Comparison of ENCODE assay signal across 13 cellular contexts in the genomic region with DNA sequence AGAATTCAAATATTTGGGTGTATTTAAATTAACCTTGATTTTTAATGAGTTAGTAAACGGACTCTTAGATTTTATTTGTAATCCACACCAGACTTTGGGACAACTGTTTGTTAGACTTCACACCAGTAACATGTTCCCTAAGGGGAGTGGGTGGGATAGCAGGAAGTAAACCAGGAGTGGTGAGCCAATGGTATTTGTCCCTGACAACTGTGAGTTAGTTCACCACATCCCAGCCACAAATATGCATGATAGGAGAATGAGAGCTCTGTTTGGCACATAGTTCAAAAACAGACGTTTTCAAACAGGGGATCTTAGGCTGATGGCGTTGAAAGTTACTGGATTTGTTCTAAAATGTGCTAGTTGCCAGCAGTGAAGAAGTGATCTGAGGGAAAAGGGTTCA. TPM values are rescaled to one million over a fixed set of nuclear protein-coding genes. Genes with fewer than 3 reads are reported as not detected.
DNase-seq lines count a peak whose midpoint lies in the region; ATAC-seq and TF ChIP-seq lines count a peak whose summit lies in the region.
"Had no signal": no experiment of that assay in that cellular context is flagged by ENCODE, and none has a peak within 500 bp of the region (broad histone marks: within the 10 kb centered on the region; RNA-seq: fewer than 3 reads in every experiment).

No MANE protein-coding gene starts in this region.

- TF ChIP-seq CTCF in RWPE2 (IDR thresholded peaks at IDR 0.05; ENCODE audit: poor library complexity, severe bottlenecking) (no peak), fibroblast of mammary gland (conservative IDR thresholded peaks at IDR 0.05; ENCODE audit: control insufficient read depth, insufficient read depth, low read depth, low read length) (no peak), smooth muscle cell (IDR thresholded peaks at IDR 0.05; ENCODE audit: borderline replicate concordance, insufficient read depth, poor library complexity, severe bottlenecking) (no peak)

- H3K9ac ChIP-seq in smooth muscle cell (ENCODE audit: low read depth), result peak overlapping the region; percentile 24

- WGBS in smooth muscle cell (ENCODE audit: low lambda C conversion rate), result 11% methylated on average over 3 of the region's 3 CpGs

- H2AFZ ChIP-seq in smooth muscle cell (ENCODE audit: low read depth), result peak overlapping the region; percentile 19

- H3K4me1 ChIP-seq in RWPE2 (ENCODE audit: insufficient read depth, poor library complexity, severe bottlenecking) (no peaks in the 10 kb centered on the region), smooth muscle cell (ENCODE audit: low read depth) (peaks cover 3% of the 10 kb centered on the region)
- H3K4me1 ChIP-seq: suprapubic skin had no signal

- peaks cover 4% of the 10 kb centered on the region; the same call in 1 of the 2 replicates for H3K36me3 ChIP-seq in RWPE2 (ENCODE audit: low read depth)
- no peaks in the 10 kb centered on the region for H3K36me3 ChIP-seq in smooth muscle cell (ENCODE audit: low read depth)
- H3K36me3 ChIP-seq: suprapubic skin had no signal

- H3K9me3 ChIP-seq in RWPE2 (ENCODE audit: severe bottlenecking) (no peaks in the 10 kb centered on the region), smooth muscle cell (replicated peaks; ENCODE audit: low read depth) (no peaks in the 10 kb centered on the region)
- H3K9me3 ChIP-seq: suprapubic skin had no signal

- ATAC-seq in RWPE2 (ENCODE audit: low read depth), result peak; percentile 58; the same call in 1 of the 3 replicates
- ATAC-seq in GM21737 (IDR thresholded peaks at IDR 0.05; ENCODE audit: unreplicated experiment), result no peak
- ATAC-seq: effector memory CD8-positive, alpha-beta T cell had no signal

- no peaks in the 10 kb centered on the region for H4K20me1 ChIP-seq in smooth muscle cell (ENCODE audit: low read depth)

- no peaks in the 10 kb centered on the region for H3K27me3 ChIP-seq in RWPE2 (ENCODE audit: insufficient read depth, poor library complexity, severe bottlenecking)
- H3K27me3 ChIP-seq in smooth muscle cell (ENCODE audit: low read depth), result no peaks in the 10 kb centered on the region
- H3K27me3 ChIP-seq: suprapubic skin had no signal

- H3K27ac ChIP-seq in RWPE2 (ENCODE audit: poor library complexity, severe bottlenecking), result no peak overlapping the region
- peak overlapping the region; percentile 75 for H3K27ac ChIP-seq in smooth muscle cell (ENCODE audit: low read depth)
- H3K27ac ChIP-seq: suprapubic skin had no signal

- H3K4me3 ChIP-seq in RWPE2 (ENCODE audit: severe bottlenecking) (no peak overlapping the region), fibroblast of mammary gland (ENCODE audit: control insufficient read depth, low read depth, low read length) (no peak overlapping the region), smooth muscle cell (no peak overlapping the region)
- H3K4me3 ChIP-seq: suprapubic skin had no signal

- H3K4me2 ChIP-seq in smooth muscle cell, result peak overlapping the region; percentile 74

- no peaks in the 10 kb centered on the region for H3F3A ChIP-seq in smooth muscle cell (ENCODE audit: low read depth)

- H3K79me2 ChIP-seq in smooth muscle cell (ENCODE audit: low read depth), result no peaks in the 10 kb centered on the region

- peak; percentile 79 for DNase-seq in HCEC 1CT
- DNase-seq in RWPE2 (ENCODE audit: low spot score), result no peak
- DNase-seq in fibroblast of mammary gland (ENCODE audit: low read depth), result peak; percentile 83
- DNase-seq in smooth muscle cell (lab: John Stamatoyannopoulos, UW; ENCODE audit: unreplicated experiment), result no peak
- no peak for DNase-seq in activated gamma-delta T cell (lab: John Stamatoyannopoulos, UW)
- no peak for DNase-seq in activated T-cell treated with anti-CD3 and anti-CD28 coated beads, Interleukin-2, amount 50 U/mL, for 48 hours
- DNase-seq: activated CD4-positive, alpha-beta T cell treated with anti-CD3 and anti-CD28 coated beads, Interleukin-2, amount 50 U/mL, for 48 hours; effector memory CD8-positive, alpha-beta T cell; NCI-H510A treated with DMSO at 0.1 percent for 48 hours; nucleus accumbens; stimulated activated CD4-positive, alpha-beta T cell treated with anti-CD3 and anti-CD28 coated beads, Interleukin-4, amount 100 ng/mL, for 4 hours had no signal

RNA-seq across cellular contexts. Expression of gene COL10A1, which starts 18.7 kb away (rescaled TPM):
- 0.04 TPM in 1 of 2 replicates, not detected in the other for total RNA-seq in smooth muscle cell
- polyA plus RNA-seq in smooth muscle cell, result 0.13 TPM in 1 of 2 replicates, not detected in the other
- total RNA-seq: suprapubic skin had no signal

RNA-seq across cellular contexts. Expression of gene NT5DC1, which starts 43.9 kb away (rescaled TPM):
- 3.7 and 4.9 TPM in 2 replicates for total RNA-seq in smooth muscle cell
- 22.1 and 23.9 TPM in 2 replicates for polyA plus RNA-seq in smooth muscle cell

Comparison
In these comparisons a context has a peak if more than half of its experiments do, and no peak if none do; other contexts are left out.
1. DNase-seq: peak in HCEC 1CT (single experiment) and fibroblast of mammary gland (single experiment); none in RWPE2 (single experiment), smooth muscle cell (single experiment), activated gamma-delta T cell (single experiment) and activated T-cell treated with anti-CD3 and anti-CD28 coated beads, Interleukin-2, amount 50 U/mL, for 48 hours (0 of 2).